ENCODE assay signal across 2 cellular contexts in the genomic region with DNA sequence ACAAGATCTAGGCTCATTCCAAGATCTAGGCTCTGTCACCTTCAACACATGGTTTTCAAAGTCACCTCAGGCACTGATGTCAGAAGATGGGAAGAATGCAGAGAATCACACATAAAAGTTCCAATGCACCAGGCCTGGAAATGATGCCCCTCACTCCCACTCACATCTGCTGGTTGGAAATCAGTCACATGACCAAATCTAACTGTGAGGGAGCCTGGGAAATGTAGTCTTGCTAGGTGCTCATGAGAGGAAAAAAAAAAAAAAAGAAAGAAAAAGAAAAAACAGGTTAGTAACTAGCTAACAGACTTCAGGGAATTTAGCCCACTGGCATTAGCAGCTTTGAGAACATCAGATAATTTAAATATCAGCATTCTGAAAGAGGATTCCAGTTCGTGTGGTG.
TF ChIP-seq lines count a peak whose summit lies in the region.

No MANE protein-coding gene starts in this region.

TF ChIP-seq in HCT116, 20 proteins besides CTCF, POLR2A, EP300 and RAD21:
- TF ChIP-seq, protein P1, sequence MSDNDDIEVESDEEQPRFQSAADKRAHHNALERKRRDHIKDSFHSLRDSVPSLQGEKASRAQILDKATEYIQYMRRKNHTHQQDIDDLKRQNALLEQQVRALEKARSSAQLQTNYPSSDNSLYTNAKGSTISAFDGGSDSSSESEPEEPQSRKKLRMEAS (IDR thresholded peaks at IDR 0.05): no peak
- TF ChIP-seq YY1 (IDR thresholded peaks at IDR 0.05; ENCODE audit: extremely low read depth, insufficient replicate concordance, low read depth, low read length) (peak; percentile 21), EGR1 (IDR thresholded peaks at IDR 0.05; ENCODE audit: low read depth) (no peak), SIN3A (IDR thresholded peaks at IDR 0.05; ENCODE audit: low read depth) (0 out of 2 replicates have a peak, but pooled peaks have one; percentile 17)
TF ChIP-seq in HCT116: peak in this region for 2.

TF ChIP-seq in GM12878, 131 proteins besides CTCF, POLR2A, EP300 and RAD21:
- TF ChIP-seq NR2C2 (IDR thresholded peaks at IDR 0.05; ENCODE audit: borderline replicate concordance, control insufficient read depth, insufficient read length, low read depth) (no peak), SIX5 (IDR thresholded peaks at IDR 0.05; ENCODE audit: low read depth, low read length, severe bottlenecking) (peak; percentile 9)
TF ChIP-seq in GM12878: peak in this region for 1.
